Comparison of ENCODE assay signal across 8 cellular contexts in genomic region chr4:154332681-154333421, GRCh38.
DNase-seq lines count a peak whose midpoint lies in the region; ATAC-seq and TF ChIP-seq lines count a peak whose summit lies in the region.

No MANE protein-coding gene starts in this region.

- ATAC-seq in GM18867 (IDR thresholded peaks at IDR 0.05; ENCODE audit: unreplicated experiment) (peak; percentile 88), HG03095 (IDR thresholded peaks at IDR 0.05; ENCODE audit: unreplicated experiment) (peak; percentile 72), left lobe of liver (peak; percentile 33)

- intact Hi-C loops in ascending aorta (cut with DNase I), result no loop called here

- H3K36me3 ChIP-seq in ascending aorta, result no peaks in the 10 kb centered on the region

- no peaks in the 10 kb centered on the region for H3K9me3 ChIP-seq in ascending aorta

- no peaks in the 10 kb centered on the region for H3K27me3 ChIP-seq in ascending aorta

- H3K27ac ChIP-seq in ascending aorta, result no peak overlapping the region

- TF ChIP-seq CTCF in ascending aorta (IDR thresholded peaks at IDR 0.05), result peak in 1 of 3 experiments; percentile 17

- H3K4me1 ChIP-seq in ascending aorta, result no peaks in the 10 kb centered on the region

- DNase-seq in T-helper 2 cell, result peak; percentile 2 to 79 (median 22)
- no peak for DNase-seq in ascending aorta (ENCODE audit: low spot score in 2 of 2)
- DNase-seq in left lobe of liver (ENCODE audit: low spot score), result peak; percentile 44
- peak; percentile 5 for DNase-seq in stimulated activated CD8-positive, alpha-beta memory T cell treated with anti-CD3 and anti-CD28 coated beads, Interleukin-12 subunit alpha, Interleukin-12 subunit beta, amount 100 ng/mL, for 24 hours (ENCODE audit: extremely low read depth)
- no peak for DNase-seq in SIG-M5 (lab: John Stamatoyannopoulos, UW)
- DNase-seq in middle frontal gyrus (ENCODE audit: extremely low spot score, low spot score), result no peak

- H3K4me3 ChIP-seq in ascending aorta, result peak overlapping the region; percentile 22 to 55

Comparison
In these comparisons a context has a peak if more than half of its experiments do, and no peak if none do; other contexts are left out.
1. ATAC-seq: peak in every context shown above with its lines; median percentile 88 in GM18867; 72 in HG03095; 33 in left lobe of liver.
2. DNase-seq: peak in T-helper 2 cell (5 of 5), left lobe of liver (single experiment) and stimulated activated CD8-positive, alpha-beta memory T cell treated with anti-CD3 and anti-CD28 coated beads, Interleukin-12 subunit alpha, Interleukin-12 subunit beta, amount 100 ng/mL, for 24 hours (single experiment); none in ascending aorta (0 of 2), SIG-M5 (single experiment) and middle frontal gyrus (single experiment).